1 cellular context compared by ENCODE assay signal in the genomic region with DNA sequence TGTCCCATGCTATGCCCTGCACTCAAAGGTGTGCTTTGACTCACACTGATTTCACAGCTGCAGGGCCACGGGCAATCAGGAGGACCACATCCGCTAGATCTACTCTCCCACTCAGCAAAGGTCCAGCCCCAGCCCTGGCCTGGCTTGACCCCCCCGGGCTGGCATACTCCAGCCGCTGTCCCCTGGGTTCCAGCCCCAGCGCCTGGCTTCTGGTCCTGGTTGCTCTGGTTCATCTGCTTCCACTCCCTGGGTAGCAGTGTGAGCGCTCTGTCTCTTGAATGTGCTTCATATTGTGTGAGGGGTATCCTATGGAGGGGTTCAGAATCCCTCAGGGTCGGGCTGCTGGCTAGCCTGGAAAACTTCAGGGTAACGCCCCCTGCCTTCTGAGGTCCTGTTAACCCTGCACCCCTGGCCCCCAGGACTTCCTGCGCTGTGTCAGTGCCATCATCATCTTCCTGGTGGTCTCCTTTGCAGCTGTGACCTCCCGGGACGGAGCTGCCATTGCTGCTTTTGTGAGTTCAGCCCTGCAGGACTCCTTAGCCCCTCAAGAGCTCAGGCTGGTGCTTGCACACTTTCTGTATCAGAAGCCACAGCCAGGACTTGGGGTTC.
TF ChIP-seq lines count a peak whose summit lies in the region.

No MANE protein-coding gene starts in this region.

TF ChIP-seq in HepG2, 621 proteins besides CTCF, POLR2A, EP300 and RAD21:
- TF ChIP-seq SIX4 (CRISPR knock-in tag; IDR thresholded peaks at IDR 0.05): no peak
- TF ChIP-seq EED (CRISPR knock-in tag; IDR thresholded peaks at IDR 0.05): 0 out of 2 replicates have a peak, but pooled peaks have one; percentile 29
- TF ChIP-seq ZNF883 (CRISPR knock-in tag; IDR thresholded peaks at IDR 0.05; ENCODE audit: not compliant biosample characterization): peak; percentile 44
- TF ChIP-seq IKZF4 (CRISPR knock-in tag; IDR thresholded peaks at IDR 0.05; ENCODE audit: borderline replicate concordance, low read depth, not compliant biosample characterization): no peak
